Comparison of ENCODE assay signal across 16 cellular contexts in genomic region chr3:46086083-46086437, GRCh38.
"Had no signal": no experiment of that assay in that cellular context is flagged by ENCODE, and none has a peak within 500 bp of the region (broad histone marks: within the 10 kb centered on the region; RNA-seq: fewer than 3 reads in every experiment).

No MANE protein-coding gene starts in this region.

- H3K79me2 ChIP-seq: parathyroid adenoma had no signal

- H3K4me1 ChIP-seq: colonic mucosa, parathyroid adenoma, prostate gland, right lobe of liver had no signal

- H3K9me3 ChIP-seq: colonic mucosa, heart right ventricle, left lung, lower lobe of right lung, prostate gland, right lobe of liver, testis, tibial nerve had no signal

- H3K36me3 ChIP-seq: colonic mucosa, heart right ventricle, left lung, lower lobe of right lung, prostate gland, right lobe of liver, tibial nerve had no signal

- H3K27ac ChIP-seq: colonic mucosa, lower lobe of right lung, parathyroid adenoma, prostate gland, right lobe of liver, testis, tibial nerve had no signal

- H3K27me3 ChIP-seq: colonic mucosa, heart right ventricle, left lung, right lobe of liver, testis, tibial nerve had no signal

- H3K9ac ChIP-seq: parathyroid adenoma had no signal

- DNase-seq: colonic mucosa; effector CD8-positive, alpha-beta T cell; heart right ventricle; left lung; lower lobe of right lung; nephron progenitor cell; right lobe of liver; stimulated activated CD4-positive, alpha-beta T cell treated with anti-CD3 and anti-CD28 coated beads, Interleukin-15, amount 100 ng/mL, for 24 hours; stimulated activated CD4-positive, alpha-beta T cell treated with anti-CD3 and anti-CD28 coated beads, Interleukin-1b, Interleukin-23, amount 100 ng/mL, for 48 hours; stimulated activated CD4-positive, alpha-beta T cell treated with anti-CD3 and anti-CD28 coated beads, Interleukin-4, amount 100 ng/mL, for 24 hours; stimulated activated naive B cell treated with anti-CD40 and anti-IgM and Interleukin-4, amounts not matched to agents 10 μg/mL and 1 μg/mL and 100 μg/mL, for 72 hours; stimulated activated naive CD8-positive, alpha-beta T cell treated with anti-CD3 and anti-CD28 coated beads, Interleukin-15, amount 100 ng/mL, for 72 hours; testis had no signal

- H3K4me3 ChIP-seq: colonic mucosa, heart right ventricle, lower lobe of right lung, prostate gland, right lobe of liver, testis, tibial nerve had no signal

- H2AFZ ChIP-seq: parathyroid adenoma had no signal

- ATAC-seq: heart right ventricle; left lung; lower lobe of right lung; right lobe of liver; stimulated activated naive B cell treated with anti-CD40 and anti-IgM and Interleukin-4, amounts not matched to agents 10 μg/mL and 1 μg/mL and 100 μg/mL, for 72 hours; stimulated activated naive CD8-positive, alpha-beta T cell treated with anti-CD3 and anti-CD28 coated beads, Interleukin-15, amount 100 ng/mL, for 72 hours had no signal
